Comparison of ENCODE assay signal across 21 cellular contexts in the genomic region with DNA sequence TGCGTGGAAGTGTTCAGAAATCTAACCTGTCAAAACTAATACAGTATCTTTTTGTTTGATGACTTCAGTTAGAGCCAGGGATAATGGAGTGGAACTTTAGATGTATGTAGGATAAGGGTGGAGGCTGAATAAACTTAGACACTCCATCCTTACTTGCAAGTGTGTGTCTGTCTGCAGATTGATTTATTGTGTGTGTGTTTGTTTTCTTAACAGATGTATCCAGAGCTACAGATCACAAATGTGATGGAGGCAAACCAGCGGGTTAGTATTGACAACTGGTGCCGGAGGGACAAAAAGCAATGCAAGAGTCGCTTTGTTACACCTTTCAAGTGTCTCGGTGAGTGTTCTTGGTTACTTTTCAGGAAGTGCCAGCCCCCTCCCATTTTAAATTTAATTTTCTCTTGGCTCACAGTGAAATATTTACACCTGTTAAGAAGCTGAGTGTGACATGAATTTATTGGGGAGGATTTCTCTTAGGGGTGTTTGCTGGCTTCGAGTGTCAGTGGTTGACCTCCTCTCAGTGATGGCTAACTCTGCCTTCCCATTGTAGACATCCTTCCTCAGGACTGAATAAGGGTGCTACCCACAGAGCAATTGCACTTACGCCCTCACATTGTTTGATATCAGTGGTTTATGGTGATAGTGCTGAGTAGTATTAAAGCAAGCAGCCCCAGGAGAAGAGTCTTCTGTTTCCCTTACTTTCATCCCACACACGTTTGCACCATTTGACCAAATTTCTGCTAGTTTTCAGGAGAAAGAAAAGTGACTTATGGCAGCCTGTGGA. TPM values are rescaled to one million over a fixed set of nuclear protein-coding genes. Genes with fewer than 3 reads are reported as not detected.
"Had no signal": no experiment of that assay in that cellular context is flagged by ENCODE, and none has a peak within 500 bp of the region (broad histone marks: within the 10 kb centered on the region; RNA-seq: fewer than 3 reads in every experiment).

No MANE protein-coding gene starts in this region.

- H3K4me3 ChIP-seq: breast epithelium, colonic mucosa, esophagus squamous epithelium, gastroesophageal sphincter, heart left ventricle, lower lobe of right lung, right lobe of liver, skin epidermis, thyroid gland had no signal

- H3K27me3 Mint-ChIP-seq: activated B cell treated with CpG ODN at 0.5 μM for 24 hours; activated CD4-positive, alpha-beta memory T cell treated with anti-CD3 and anti-CD28 coated beads for 36 hours; activated CD4-positive, alpha-beta T cell treated with anti-CD3 and anti-CD28 coated beads for 36 hours; stimulated activated naive CD8-positive, alpha-beta T cell treated with anti-CD3 and anti-CD28 coated beads, Interleukin-15, Interleukin-2, amounts not matched to agents 100 ng/mL and 50 ng/mL, for 24 hours had no signal

- H3K4me3 Mint-ChIP-seq: activated B cell treated with CpG ODN at 0.5 μM for 24 hours; activated CD4-positive, alpha-beta memory T cell treated with anti-CD3 and anti-CD28 coated beads for 36 hours; activated CD4-positive, alpha-beta T cell treated with anti-CD3 and anti-CD28 coated beads for 36 hours; activated naive CD8-positive, alpha-beta T cell treated with anti-CD3 and anti-CD28 coated beads for 36 hours; naive thymus-derived CD4-positive, alpha-beta T cell; stimulated activated naive CD8-positive, alpha-beta T cell treated with anti-CD3 and anti-CD28 coated beads, Interleukin-15, Interleukin-2, amounts not matched to agents 100 ng/mL and 50 ng/mL, for 24 hours; T-helper 1 cell treated with Interleukin-12 subunit alpha and Interleukin-12 subunit beta and Interleukin-4 antibody, amounts not matched to agents 30 μg/mL and 1 μg/mL, for 36 hours had no signal

- H3K9me3 Mint-ChIP-seq: activated B cell treated with CpG ODN at 0.5 μM for 24 hours; activated CD4-positive, alpha-beta memory T cell treated with anti-CD3 and anti-CD28 coated beads for 36 hours; activated naive CD8-positive, alpha-beta T cell treated with anti-CD3 and anti-CD28 coated beads for 36 hours; stimulated activated naive CD8-positive, alpha-beta T cell treated with anti-CD3 and anti-CD28 coated beads, Interleukin-15, Interleukin-2, amounts not matched to agents 100 ng/mL and 50 ng/mL, for 24 hours; T-helper 1 cell treated with Interleukin-12 subunit alpha and Interleukin-12 subunit beta and Interleukin-4 antibody, amounts not matched to agents 30 μg/mL and 1 μg/mL, for 36 hours had no signal

- DNase-seq: activated B cell treated with CpG ODN at 0.5 μM for 24 hours; activated CD4-positive, alpha-beta memory T cell treated with anti-CD3 and anti-CD28 coated beads for 36 hours; activated CD4-positive, alpha-beta T cell treated with anti-CD3 and anti-CD28 coated beads for 36 hours; activated naive CD4-positive, alpha-beta T cell treated with Interleukin-2 at 50 U/mL for 16 hours; activated naive CD8-positive, alpha-beta T cell treated with anti-CD3 and anti-CD28 coated beads for 36 hours; activated T-cell treated with anti-CD3 and anti-CD28 coated beads, Interleukin-2, amount 50 U/mL, for 48 hours; colonic mucosa; esophagus squamous epithelium; heart left ventricle; lower lobe of right lung; naive thymus-derived CD4-positive, alpha-beta T cell; right lobe of liver; stimulated activated CD4-positive, alpha-beta T cell treated with anti-CD3 and anti-CD28 coated beads, Interleukin-1b, Interleukin-23, amount 100 ng/mL, for 48 hours; substantia nigra; T1000; thyroid gland had no signal

- H3K27ac Mint-ChIP-seq: activated B cell treated with CpG ODN at 0.5 μM for 24 hours; activated CD4-positive, alpha-beta memory T cell treated with anti-CD3 and anti-CD28 coated beads for 36 hours; activated CD4-positive, alpha-beta T cell treated with anti-CD3 and anti-CD28 coated beads for 36 hours; activated naive CD8-positive, alpha-beta T cell treated with anti-CD3 and anti-CD28 coated beads for 36 hours; stimulated activated naive CD8-positive, alpha-beta T cell treated with anti-CD3 and anti-CD28 coated beads, Interleukin-15, Interleukin-2, amounts not matched to agents 100 ng/mL and 50 ng/mL, for 24 hours; T-helper 1 cell treated with Interleukin-12 subunit alpha and Interleukin-12 subunit beta and Interleukin-4 antibody, amounts not matched to agents 30 μg/mL and 1 μg/mL, for 36 hours had no signal

- ATAC-seq: activated CD4-positive, alpha-beta T cell treated with anti-CD3 and anti-CD28 coated beads for 36 hours; gastroesophageal sphincter; heart left ventricle; lower lobe of right lung; naive thymus-derived CD4-positive, alpha-beta T cell; right lobe of liver had no signal

- H3K4me1 Mint-ChIP-seq: activated CD4-positive, alpha-beta T cell treated with anti-CD3 and anti-CD28 coated beads for 36 hours; activated naive CD8-positive, alpha-beta T cell treated with anti-CD3 and anti-CD28 coated beads for 36 hours had no signal

- H3K27me3 ChIP-seq: breast epithelium, colonic mucosa, esophagus squamous epithelium, gastroesophageal sphincter, heart left ventricle, right lobe of liver, thyroid gland had no signal

- H3K36me3 ChIP-seq: breast epithelium had no signal

RNA-seq across cellular contexts. Expression of gene ST14, which starts 49.1 kb away (rescaled TPM):
- total RNA-seq: activated CD4-positive, alpha-beta memory T cell treated with anti-CD3 and anti-CD28 coated beads for 36 hours; activated CD4-positive, alpha-beta T cell treated with anti-CD3 and anti-CD28 coated beads for 36 hours had no signal
